ENCODE assay signal across 12 cellular contexts in the genomic region with DNA sequence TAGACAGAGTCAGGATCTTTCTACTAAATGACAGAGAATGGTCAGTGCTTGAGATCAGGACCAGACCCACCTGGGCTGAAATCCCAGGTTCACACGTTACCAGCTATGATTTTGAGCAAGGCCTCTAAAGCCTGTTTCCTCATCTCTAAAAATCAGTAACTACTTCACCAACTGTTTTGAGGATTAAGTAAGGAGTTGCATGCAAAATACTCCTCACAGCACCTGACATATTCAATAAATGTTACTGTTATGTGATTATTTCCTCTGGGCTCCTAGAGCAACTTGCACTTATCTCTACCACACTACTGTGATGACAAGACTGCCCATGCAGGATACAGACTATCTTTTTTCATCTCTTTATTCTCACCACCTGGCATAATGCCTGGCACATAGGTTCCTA. TPM values are rescaled to one million over a fixed set of nuclear protein-coding genes. Genes with fewer than 3 reads are reported as not detected.
DNase-seq lines count a peak whose midpoint lies in the region; ATAC-seq and TF ChIP-seq lines count a peak whose summit lies in the region.
"Had no signal": no experiment of that assay in that cellular context is flagged by ENCODE, and none has a peak within 500 bp of the region (broad histone marks: within the 10 kb centered on the region; RNA-seq: fewer than 3 reads in every experiment).

No MANE protein-coding gene starts in this region.

- H3K36me3 ChIP-seq in thoracic aorta: no peaks in the 10 kb centered on the region
- H3K36me3 ChIP-seq: WERI-Rb-1 had no signal

- H3K4me1 Mint-ChIP-seq in activated naive CD4-positive, alpha-beta T cell treated with anti-CD3 and anti-CD28 coated beads, Interleukin-2, amount 10 ng/mL, durations not matched to agents 7 days and 5 days: peaks cover 52% of the 10 kb centered on the region
- peaks cover 14% of the 10 kb centered on the region for H3K4me1 Mint-ChIP-seq in activated naive CD4-positive, alpha-beta T cell treated with anti-CD3 and anti-CD28 coated beads for 36 hours (ENCODE audit: low read depth)
- peaks cover 47% of the 10 kb centered on the region for H3K4me1 Mint-ChIP-seq in T-helper 2 cell treated with Interferon-gamma antibody and Interleukin-4, amounts not matched to agents 5 μg/mL and 100 μg/mL, for 36 hours (ENCODE audit: low read depth)

- no peak overlapping the region for H3K27ac Mint-ChIP-seq in activated naive CD4-positive, alpha-beta T cell treated with anti-CD3 and anti-CD28 coated beads, Interleukin-2, amount 10 ng/mL, durations not matched to agents 7 days and 5 days
- H3K27ac Mint-ChIP-seq in activated naive CD4-positive, alpha-beta T cell treated with anti-CD3 and anti-CD28 coated beads for 36 hours: no peak overlapping the region
- peak overlapping the region; percentile 38 for H3K27ac Mint-ChIP-seq in T-helper 2 cell treated with Interferon-gamma antibody and Interleukin-4, amounts not matched to agents 5 μg/mL and 100 μg/mL, for 36 hours

- peaks cover 20 to 60% of the 10 kb centered on the region in 2 donors for H3K4me1 ChIP-seq in thoracic aorta (ENCODE audit: control insufficient read depth in 1 of 2, low read depth in 2 of 2)

- peaks cover 3% of the 10 kb centered on the region for H3K27me3 Mint-ChIP-seq in activated naive CD4-positive, alpha-beta T cell treated with anti-CD3 and anti-CD28 coated beads, Interleukin-2, amount 10 ng/mL, durations not matched to agents 7 days and 5 days
- no peaks in the 10 kb centered on the region for H3K27me3 Mint-ChIP-seq in activated naive CD4-positive, alpha-beta T cell treated with anti-CD3 and anti-CD28 coated beads for 36 hours (ENCODE audit: low read depth)
- no peaks in the 10 kb centered on the region for H3K27me3 Mint-ChIP-seq in T-helper 2 cell treated with Interferon-gamma antibody and Interleukin-4, amounts not matched to agents 5 μg/mL and 100 μg/mL, for 36 hours (ENCODE audit: low read depth)

- no peaks in the 10 kb centered on the region for H3K27me3 ChIP-seq in thoracic aorta (replicated peaks; ENCODE audit: insufficient read depth)

- TF ChIP-seq CTCF in fibroblast of the aortic adventitia (IDR thresholded peaks at IDR 0.05; ENCODE audit: insufficient read depth, low read length) (no peak), thoracic aorta (IDR thresholded peaks at IDR 0.05) (no peak)

- H3K4me3 ChIP-seq in fibroblast of the aortic adventitia (ENCODE audit: low read depth, low read length) (peak overlapping the region; percentile 94), thoracic aorta (peak overlapping the region; percentile 97)

- H3K9me3 ChIP-seq in thoracic aorta: no peaks in the 10 kb centered on the region

- no peak for DNase-seq in activated naive CD4-positive, alpha-beta T cell treated with anti-CD3 and anti-CD28 coated beads, Interleukin-2, amount 10 ng/mL, durations not matched to agents 7 days and 5 days
- no peak for DNase-seq in activated naive CD4-positive, alpha-beta T cell treated with anti-CD3 and anti-CD28 coated beads for 36 hours
- DNase-seq in T-helper 2 cell treated with Interferon-gamma antibody and Interleukin-4, amounts not matched to agents 5 μg/mL and 100 μg/mL, for 36 hours (ENCODE audit: low spot score): no peak
- no peak for DNase-seq in fibroblast of the aortic adventitia (ENCODE audit: low read depth)
- no peak for DNase-seq in thoracic aorta (ENCODE audit: low spot score)
- DNase-seq in UCSD-AML1 (lab: John Stamatoyannopoulos, UW; ENCODE audit: unreplicated experiment): no peak
- no peak for DNase-seq in nucleus accumbens (lab: John Stamatoyannopoulos, UW)
- DNase-seq: amniotic stem cell, C1 segment of cervical spinal cord, WERI-Rb-1 had no signal

- peak overlapping the region; percentile 42 for H3K4me3 Mint-ChIP-seq in activated naive CD4-positive, alpha-beta T cell treated with anti-CD3 and anti-CD28 coated beads, Interleukin-2, amount 10 ng/mL, durations not matched to agents 7 days and 5 days
- no peak overlapping the region for H3K4me3 Mint-ChIP-seq in activated naive CD4-positive, alpha-beta T cell treated with anti-CD3 and anti-CD28 coated beads for 36 hours
- H3K4me3 Mint-ChIP-seq in T-helper 2 cell treated with Interferon-gamma antibody and Interleukin-4, amounts not matched to agents 5 μg/mL and 100 μg/mL, for 36 hours: peak overlapping the region; percentile 54

- no peaks in the 10 kb centered on the region for H3K9me3 Mint-ChIP-seq in activated naive CD4-positive, alpha-beta T cell treated with anti-CD3 and anti-CD28 coated beads, Interleukin-2, amount 10 ng/mL, durations not matched to agents 7 days and 5 days
- H3K9me3 Mint-ChIP-seq in activated naive CD4-positive, alpha-beta T cell treated with anti-CD3 and anti-CD28 coated beads for 36 hours: no peaks in the 10 kb centered on the region
- H3K9me3 Mint-ChIP-seq in T-helper 2 cell treated with Interferon-gamma antibody and Interleukin-4, amounts not matched to agents 5 μg/mL and 100 μg/mL, for 36 hours: no peaks in the 10 kb centered on the region

- no peak overlapping the region for H3K27ac ChIP-seq in thoracic aorta
- H3K27ac ChIP-seq: WERI-Rb-1 had no signal

- intact Hi-C loops in activated naive CD4-positive, alpha-beta T cell treated with anti-CD3 and anti-CD28 coated beads for 36 hours (cut with micrococcal nuclease): loop anchor here (5.0 kb wide), 4 partner anchors 188 to 857 kb away; partner anchors contain the start of gene HSPH1

- CTCF ChIA-PET in activated naive CD4-positive, alpha-beta T cell treated with anti-CD3 and anti-CD28 coated beads, Interleukin-2, amount 10 ng/mL, durations not matched to agents 7 days and 5 days (lab: Charles Lee): interaction anchor here (1.0 to 1.2 kb wide), 2 partner anchors 12 to 172 kb away, joined by 3 read pairs; no protein-coding TSS in a partner anchor
- CTCF ChIA-PET in activated naive CD4-positive, alpha-beta T cell treated with anti-CD3 and anti-CD28 coated beads for 36 hours (lab: Charles Lee): interaction anchor here (2.4 to 3.3 kb wide), 2 partner anchors 12 to 173 kb away, joined by 6 to 10 read pairs; no protein-coding TSS in a partner anchor

- H3K36me3 Mint-ChIP-seq in activated naive CD4-positive, alpha-beta T cell treated with anti-CD3 and anti-CD28 coated beads, Interleukin-2, amount 10 ng/mL, durations not matched to agents 7 days and 5 days: peaks cover 3% of the 10 kb centered on the region
- no peaks in the 10 kb centered on the region for H3K36me3 Mint-ChIP-seq in activated naive CD4-positive, alpha-beta T cell treated with anti-CD3 and anti-CD28 coated beads for 36 hours (ENCODE audit: low read depth)
- H3K36me3 Mint-ChIP-seq in T-helper 2 cell treated with Interferon-gamma antibody and Interleukin-4, amounts not matched to agents 5 μg/mL and 100 μg/mL, for 36 hours (ENCODE audit: low read depth): peaks cover 8% of the 10 kb centered on the region

- ATAC-seq in thoracic aorta (ENCODE audit: insufficient number of reproducible peaks, low FRiP score, low read depth) (no peak), GM18909 (IDR thresholded peaks at IDR 0.05; ENCODE audit: poor library complexity, unreplicated experiment) (no peak)
- ATAC-seq: esophagus mucosa had no signal

RNA-seq across cellular contexts. Expression of gene KATNAL1, which starts 1.9 kb away (rescaled TPM):
- total RNA-seq in activated naive CD4-positive, alpha-beta T cell treated with anti-CD3 and anti-CD28 coated beads for 36 hours: 1 to 10 TPM; 8.0 to 8.3 TPM
- total RNA-seq in fibroblast of the aortic adventitia (ENCODE audit: low replicate concordance) (38.7 and 61.2 TPM in 2 replicates), thoracic aorta (10 to 100 TPM; 13.7 to 19.1 TPM)
